In the genomic region with DNA sequence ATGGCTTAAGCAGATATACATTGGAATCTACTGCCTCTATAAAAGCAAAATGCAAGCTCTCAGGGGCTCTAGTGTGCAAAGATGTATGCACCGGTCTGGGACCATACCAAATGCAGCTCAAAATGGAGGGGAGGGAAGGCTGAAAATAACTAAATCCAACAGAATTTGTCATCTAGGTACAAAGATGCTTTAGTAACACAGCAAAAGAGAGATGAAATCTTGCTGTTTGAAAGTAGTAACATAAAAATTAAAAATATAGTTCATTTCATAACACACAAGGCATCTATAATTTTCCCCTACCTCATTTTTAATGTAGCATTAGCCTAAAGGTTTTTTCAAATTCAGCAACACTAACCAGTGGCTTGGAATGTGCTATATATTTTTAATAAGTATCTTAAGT, we compare ENCODE assay signal across 1 cellular context.
TF ChIP-seq lines count a peak whose summit lies in the region.

No MANE protein-coding gene starts in this region.

TF ChIP-seq in GM12878, 131 proteins besides CTCF, POLR2A, EP300 and RAD21 (continued from another document):
- TF ChIP-seq, protein P1, sequence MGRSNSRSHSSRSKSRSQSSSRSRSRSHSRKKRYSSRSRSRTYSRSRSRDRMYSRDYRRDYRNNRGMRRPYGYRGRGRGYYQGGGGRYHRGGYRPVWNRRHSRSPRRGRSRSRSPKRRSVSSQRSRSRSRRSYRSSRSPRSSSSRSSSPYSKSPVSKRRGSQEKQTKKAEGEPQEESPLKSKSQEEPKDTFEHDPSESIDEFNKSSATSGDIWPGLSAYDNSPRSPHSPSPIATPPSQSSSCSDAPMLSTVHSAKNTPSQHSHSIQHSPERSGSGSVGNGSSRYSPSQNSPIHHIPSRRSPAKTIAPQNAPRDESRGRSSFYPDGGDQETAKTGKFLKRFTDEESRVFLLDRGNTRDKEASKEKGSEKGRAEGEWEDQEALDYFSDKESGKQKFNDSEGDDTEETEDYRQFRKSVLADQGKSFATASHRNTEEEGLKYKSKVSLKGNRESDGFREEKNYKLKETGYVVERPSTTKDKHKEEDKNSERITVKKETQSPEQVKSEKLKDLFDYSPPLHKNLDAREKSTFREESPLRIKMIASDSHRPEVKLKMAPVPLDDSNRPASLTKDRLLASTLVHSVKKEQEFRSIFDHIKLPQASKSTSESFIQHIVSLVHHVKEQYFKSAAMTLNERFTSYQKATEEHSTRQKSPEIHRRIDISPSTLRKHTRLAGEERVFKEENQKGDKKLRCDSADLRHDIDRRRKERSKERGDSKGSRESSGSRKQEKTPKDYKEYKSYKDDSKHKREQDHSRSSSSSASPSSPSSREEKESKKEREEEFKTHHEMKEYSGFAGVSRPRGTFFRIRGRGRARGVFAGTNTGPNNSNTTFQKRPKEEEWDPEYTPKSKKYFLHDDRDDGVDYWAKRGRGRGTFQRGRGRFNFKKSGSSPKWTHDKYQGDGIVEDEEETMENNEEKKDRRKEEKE (IDR thresholded peaks at IDR 0.05): 0 out of 2 replicates have a peak, but pooled peaks have one; percentile 69
- TF ChIP-seq RUNX3 (IDR thresholded peaks at IDR 0.05; ENCODE audit: low read length): no peak
